ENCODE assay signal across 23 cellular contexts in the genomic region with DNA sequence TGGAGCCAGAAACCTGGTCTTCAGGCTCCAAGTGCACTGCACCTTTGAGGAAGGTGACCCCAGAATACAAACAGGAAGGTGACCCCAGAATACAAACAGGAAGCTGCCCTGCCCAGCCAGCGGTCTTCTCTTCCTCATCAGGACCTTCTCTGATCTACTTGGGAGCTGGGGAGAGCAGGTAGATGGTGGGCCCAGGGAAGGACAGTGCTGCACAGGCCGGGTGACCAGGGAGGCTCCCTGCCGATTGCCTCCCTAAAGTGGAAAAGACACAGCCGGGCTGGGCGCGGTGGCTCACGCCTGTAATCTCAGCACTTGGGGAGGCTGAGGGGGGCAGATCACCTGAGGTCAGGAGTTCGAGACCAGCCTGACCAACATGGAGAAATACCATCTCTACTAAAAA.
"Had no signal": no experiment of that assay in that cellular context is flagged by ENCODE, and none has a peak within 500 bp of the region (broad histone marks: within the 10 kb centered on the region; RNA-seq: fewer than 3 reads in every experiment).

No MANE protein-coding gene starts in this region.

- H3K27me3 ChIP-seq: gastrocnemius medialis, hepatocyte, ovary, tibial nerve, upper lobe of left lung had no signal

- H3K4me1 ChIP-seq: upper lobe of left lung had no signal

- DNase-seq: effector CD8-positive, alpha-beta T cell; endodermal cell; foreskin fibroblast; heart left ventricle; mesenchymal stem cell; naive thymus-derived CD8-positive, alpha-beta T cell; nephron progenitor cell; occipital lobe; retina; stimulated activated CD4-positive, alpha-beta T cell treated with anti-CD3 and anti-CD28 coated beads, Interleukin-2, amount 100 ng/mL, for 24 hours; stimulated activated CD4-positive, alpha-beta T cell treated with anti-CD3 and anti-CD28 coated beads, Interleukin-4, amount 100 ng/mL, for 24 hours; stimulated activated naive CD4-positive, alpha-beta T cell treated with Interleukin-2 at 50 U/mL for 16 hours; substantia nigra; upper lobe of left lung had no signal

- ATAC-seq: gastrocnemius medialis; naive thymus-derived CD8-positive, alpha-beta T cell; sciatic nerve; stimulated activated effector memory CD8-positive, alpha-beta T cell treated with anti-CD3 and anti-CD28 coated beads, Interleukin-12 subunit alpha, Interleukin-12 subunit beta, amount 100 ng/mL, for 72 hours had no signal

- H3K36me3 ChIP-seq: gastrocnemius medialis, heart left ventricle, ovary, thoracic aorta, tibial nerve, upper lobe of left lung had no signal

- H3K9me3 ChIP-seq: gastrocnemius medialis, heart left ventricle, ovary, thoracic aorta, tibial nerve, upper lobe of left lung had no signal

- H3K79me2 ChIP-seq: hepatocyte had no signal

- H3K27ac ChIP-seq: epithelial cell of prostate, gastrocnemius medialis, heart left ventricle, hepatocyte, ovary, thoracic aorta, tibial nerve, upper lobe of left lung had no signal

- H3K4me2 ChIP-seq: hepatocyte, smooth muscle cell had no signal

- H3K4me3 ChIP-seq: gastrocnemius medialis, heart left ventricle, hepatocyte, ovary, smooth muscle cell, thoracic aorta, tibial nerve, upper lobe of left lung had no signal
